ENCODE assay signal across 23 cellular contexts in genomic region chr7:132805766-132806165, GRCh38.
"Had no signal": no experiment of that assay in that cellular context is flagged by ENCODE, and none has a peak within 500 bp of the region (broad histone marks: within the 10 kb centered on the region; RNA-seq: fewer than 3 reads in every experiment).

No MANE protein-coding gene starts in this region.

- H3K27ac Mint-ChIP-seq: dendritic cell treated with granulocyte-macrophage colony-stimulating factor and Interleukin-4, amounts not matched to agents 40 ng/mL and 50 ng/mL, for 4 days; endodermal cell; memory B cell; mesothelial cell of epicardium; nephron progenitor cell; stimulated activated effector memory CD8-positive, alpha-beta T cell treated with anti-CD3 and anti-CD28 coated beads, Interleukin-12 subunit alpha, Interleukin-12 subunit beta, amount 100 ng/mL, for 72 hours; type B pancreatic cell had no signal

- H3K27me3 ChIP-seq: foreskin keratinocyte, right lobe of liver, suprapubic skin, thyroid gland had no signal

- H3K4me1 ChIP-seq: lower lobe of right lung, parathyroid adenoma, prostate gland, right lobe of liver, suprapubic skin, thyroid gland had no signal

- H3K9me3 ChIP-seq: left ventricle myocardium inferior, lower lobe of right lung, prostate gland, right lobe of liver, suprapubic skin, thyroid gland had no signal

- H3K27me3 Mint-ChIP-seq: dendritic cell treated with granulocyte-macrophage colony-stimulating factor and Interleukin-4, amounts not matched to agents 40 ng/mL and 50 ng/mL, for 4 days; memory B cell; type B pancreatic cell had no signal

- H3K36me3 Mint-ChIP-seq: mesothelial cell of epicardium; stimulated activated effector memory CD8-positive, alpha-beta T cell treated with anti-CD3 and anti-CD28 coated beads, Interleukin-12 subunit alpha, Interleukin-12 subunit beta, amount 100 ng/mL, for 72 hours; type B pancreatic cell had no signal

- H2AFZ ChIP-seq: parathyroid adenoma had no signal

- ATAC-seq: foreskin keratinocyte; left cardiac atrium; lower lobe of right lung; right lobe of liver; stimulated activated effector memory CD8-positive, alpha-beta T cell treated with anti-CD3 and anti-CD28 coated beads, Interleukin-12 subunit alpha, Interleukin-12 subunit beta, amount 100 ng/mL, for 72 hours; stimulated activated naive CD8-positive, alpha-beta T cell treated with anti-CD3 and anti-CD28 coated beads, Interleukin-15, Interleukin-2, amounts not matched to agents 100 U/mL and 50 U/mL, for 24 hours had no signal

- H3K9ac ChIP-seq: parathyroid adenoma had no signal

- H3K36me3 ChIP-seq: left ventricle myocardium inferior, lower lobe of right lung, prostate gland, right lobe of liver, suprapubic skin, thyroid gland had no signal

- H3K27ac ChIP-seq: foreskin keratinocyte, left ventricle myocardium inferior, lower lobe of right lung, parathyroid adenoma, prostate gland, right lobe of liver, suprapubic skin, thyroid gland had no signal

- H3K4me3 ChIP-seq: left ventricle myocardium inferior, lower lobe of right lung, prostate gland, right lobe of liver, suprapubic skin, thyroid gland had no signal

- H3K4me3 Mint-ChIP-seq: dendritic cell treated with granulocyte-macrophage colony-stimulating factor and Interleukin-4, amounts not matched to agents 40 ng/mL and 50 ng/mL, for 4 days; endodermal cell; memory B cell; mesothelial cell of epicardium; nephron progenitor cell; stimulated activated effector memory CD8-positive, alpha-beta T cell treated with anti-CD3 and anti-CD28 coated beads, Interleukin-12 subunit alpha, Interleukin-12 subunit beta, amount 100 ng/mL, for 72 hours; type B pancreatic cell had no signal

- FAIRE-seq: endothelial cell of umbilical vein, kidney, urothelium cell line had no signal

- DNase-seq: endodermal cell; erythroblast; foreskin keratinocyte; kidney; left cardiac atrium; left ventricle myocardium inferior; lower lobe of right lung; nephron progenitor cell; right lobe of liver; stimulated activated CD4-positive, alpha-beta T cell treated with anti-CD3 and anti-CD28 coated beads, Interleukin-4, amount 100 ng/mL, for 1 hour; stimulated activated CD8-positive, alpha-beta memory T cell treated with anti-CD3 and anti-CD28 coated beads, Interleukin-4, amount 100 ng/mL, for 48 hours; stimulated activated naive CD8-positive, alpha-beta T cell treated with anti-CD3 and anti-CD28 coated beads, Interleukin-15, Interleukin-2, amounts not matched to agents 100 U/mL and 50 U/mL, for 24 hours; thyroid gland had no signal

- H3K4me1 Mint-ChIP-seq: endodermal cell, mesothelial cell of epicardium, nephron progenitor cell had no signal

- H3K9me3 Mint-ChIP-seq: dendritic cell treated with granulocyte-macrophage colony-stimulating factor and Interleukin-4, amounts not matched to agents 40 ng/mL and 50 ng/mL, for 4 days; endodermal cell; memory B cell; mesothelial cell of epicardium; nephron progenitor cell; stimulated activated effector memory CD8-positive, alpha-beta T cell treated with anti-CD3 and anti-CD28 coated beads, Interleukin-12 subunit alpha, Interleukin-12 subunit beta, amount 100 ng/mL, for 72 hours; type B pancreatic cell had no signal
